ENCODE assay signal across 1 cellular context in genomic region chr3:20668411-20668810, GRCh38.
TF ChIP-seq lines count a peak whose summit lies in the region.

No MANE protein-coding gene starts in this region.

TF ChIP-seq in HepG2, 621 proteins besides CTCF, POLR2A, EP300 and RAD21 (continued from another document):
- TF ChIP-seq MIXL1 (CRISPR knock-in tag; IDR thresholded peaks at IDR 0.05) = no peak
